ENCODE assay signal across 8 cellular contexts in the genomic region with DNA sequence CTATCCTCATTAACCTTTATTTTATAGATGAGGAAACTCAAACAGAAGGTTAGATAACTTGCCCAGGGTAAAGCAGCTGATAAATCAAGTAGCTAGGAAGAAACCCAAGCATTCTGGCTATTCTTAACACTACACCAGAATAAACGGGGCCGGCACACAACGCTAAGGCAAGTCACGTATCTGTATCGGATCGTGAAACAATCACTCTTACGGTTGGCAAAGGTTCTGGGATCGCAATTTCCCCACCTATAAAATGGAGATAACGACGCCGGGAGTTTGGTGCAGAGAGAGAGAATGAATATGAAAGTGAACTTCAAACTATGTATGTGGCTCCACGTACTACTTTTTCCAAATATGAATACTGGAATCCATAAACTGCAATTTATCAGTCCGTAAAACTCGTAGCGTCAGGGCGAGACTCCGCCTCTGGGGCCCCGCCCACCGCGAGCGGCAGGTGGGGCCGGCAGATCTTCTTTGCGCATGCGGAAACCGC. TPM values are rescaled to one million over a fixed set of nuclear protein-coding genes. Genes with fewer than 3 reads are reported as not detected.
A peak's percentile ranks its signal among the peaks of the same experiment; 100 is the strongest.
DNase-seq lines count a peak whose midpoint lies in the region; ATAC-seq and TF ChIP-seq lines count a peak whose summit lies in the region.

No MANE protein-coding gene starts in this region.

- peak overlapping the region; percentile 93 for H3K9ac ChIP-seq in fibroblast of lung (ENCODE audit: insufficient read depth, low read length)

- peak overlapping the region; percentile 74 for H3K4me2 ChIP-seq in fibroblast of lung (ENCODE audit: extremely low read depth, insufficient read depth, low read length)

- H3K27ac ChIP-seq in fibroblast of lung (ENCODE audit: insufficient read depth, low read length), result peak overlapping the region; percentile 94

- TF ChIP-seq CTCF in CD14-positive monocyte (IDR thresholded peaks at IDR 0.05) (no peak), fibroblast of lung (conservative IDR thresholded peaks at IDR 0.05 in 1 of 2, IDR thresholded peaks at IDR 0.05 in 1 of 2; ENCODE audit: low read depth in 1 of 2, low read length in 2 of 2) (no peak), nephron (IDR thresholded peaks at IDR 0.05; ENCODE audit: unreplicated experiment in 3 of 3) (no peak)

- DNase-seq in CD14-positive monocyte (ENCODE audit: low spot score) (no peak), NOMO-1 treated with DMSO at 0.1 percent for 48 hours (lab: John Stamatoyannopoulos, UW; ENCODE audit: unreplicated experiment) (peak; percentile 94), fibroblast of lung (ENCODE audit: low read depth in 2 of 2) (peak in 1 of 2 donors; percentile 80)
- DNase-seq in activated T-cell treated with anti-CD3 and anti-CD28 coated beads, Interleukin-2, amount 50 U/mL, for 24 hours, result peak; percentile 92
- peak; percentile 87 to 89 for DNase-seq in stimulated activated naive CD8-positive, alpha-beta T cell treated with anti-CD3 and anti-CD28 coated beads, Interleukin-15, amount 100 ng/mL, for 72 hours

- H3K4me3 ChIP-seq in fibroblast of lung (replicated peaks in 1 of 4; ENCODE audit: control extremely low read depth in 1 of 4, insufficient read depth in 1 of 4, low read depth in 3 of 4, low read length in 4 of 4), result peak overlapping the region; percentile 73 to 98 (median 84)

- peaks cover 30% of the 10 kb centered on the region for H3K4me1 Mint-ChIP-seq in CD14-positive monocyte
- peaks cover 37% of the 10 kb centered on the region for H3K4me1 Mint-ChIP-seq in activated T-cell treated with anti-CD3 and anti-CD28 coated beads, Interleukin-2, amount 50 U/mL, for 24 hours (ENCODE audit: low read depth)
- peaks cover 28% of the 10 kb centered on the region for H3K4me1 Mint-ChIP-seq in nephron
- H3K4me1 Mint-ChIP-seq in stimulated activated naive CD8-positive, alpha-beta T cell treated with anti-CD3 and anti-CD28 coated beads, Interleukin-15, amount 100 ng/mL, for 72 hours, result peaks cover 39% of the 10 kb centered on the region

- H3K4me3 Mint-ChIP-seq in CD14-positive monocyte, result peak overlapping the region; percentile 92 to 96
- peak overlapping the region; percentile 95 for H3K4me3 Mint-ChIP-seq in activated T-cell treated with anti-CD3 and anti-CD28 coated beads, Interleukin-2, amount 50 U/mL, for 24 hours
- H3K4me3 Mint-ChIP-seq in nephron, result peak overlapping the region; percentile 97 to 99 (median 97)
- H3K4me3 Mint-ChIP-seq in stimulated activated naive CD8-positive, alpha-beta T cell treated with anti-CD3 and anti-CD28 coated beads, Interleukin-15, amount 100 ng/mL, for 72 hours, result peak overlapping the region; percentile 96

- peaks cover 37% of the 10 kb centered on the region for H3K79me2 ChIP-seq in fibroblast of lung (ENCODE audit: control insufficient read depth, insufficient read depth, low read length)

- no peaks in the 10 kb centered on the region for H3K9me3 Mint-ChIP-seq in CD14-positive monocyte
- H3K9me3 Mint-ChIP-seq in activated T-cell treated with anti-CD3 and anti-CD28 coated beads, Interleukin-2, amount 50 U/mL, for 24 hours, result no peaks in the 10 kb centered on the region
- no peaks in the 10 kb centered on the region for H3K9me3 Mint-ChIP-seq in nephron
- no peaks in the 10 kb centered on the region for H3K9me3 Mint-ChIP-seq in stimulated activated naive CD8-positive, alpha-beta T cell treated with anti-CD3 and anti-CD28 coated beads, Interleukin-15, amount 100 ng/mL, for 72 hours

- peaks cover 2% of the 10 kb centered on the region for H3K4me1 ChIP-seq in fibroblast of lung (ENCODE audit: control insufficient read depth, extremely low read depth, insufficient read depth, low read length)

- no peaks in the 10 kb centered on the region for H3K36me3 ChIP-seq in fibroblast of lung (ENCODE audit: control insufficient read depth, insufficient read depth, low read length)

- H3K27me3 Mint-ChIP-seq in CD14-positive monocyte (ENCODE audit: low read depth in 3 of 3), result peaks cover 3 to 10% (median 4%) of the 10 kb centered on the region in 3 donors
- H3K27me3 Mint-ChIP-seq in activated T-cell treated with anti-CD3 and anti-CD28 coated beads, Interleukin-2, amount 50 U/mL, for 24 hours, result peaks cover 8% of the 10 kb centered on the region
- H3K27me3 Mint-ChIP-seq in nephron (ENCODE audit: low read depth), result peaks cover 14% of the 10 kb centered on the region
- H3K27me3 Mint-ChIP-seq in stimulated activated naive CD8-positive, alpha-beta T cell treated with anti-CD3 and anti-CD28 coated beads, Interleukin-15, amount 100 ng/mL, for 72 hours, result peaks cover 21% of the 10 kb centered on the region

- H3K27me3 ChIP-seq in fibroblast of lung (ENCODE audit: control insufficient read depth, insufficient read depth, low read length), result no peaks in the 10 kb centered on the region

- H4K20me1 ChIP-seq in fibroblast of lung (ENCODE audit: control insufficient read depth, extremely low read depth, insufficient read depth, low read length), result peaks cover 2% of the 10 kb centered on the region

- H2AFZ ChIP-seq in fibroblast of lung (ENCODE audit: low read length), result peak overlapping the region; percentile 97

- H3K27ac Mint-ChIP-seq in CD14-positive monocyte, result peak overlapping the region; percentile 90 to 99 (median 98)
- H3K27ac Mint-ChIP-seq in activated T-cell treated with anti-CD3 and anti-CD28 coated beads, Interleukin-2, amount 50 U/mL, for 24 hours, result peak overlapping the region; percentile 99
- H3K27ac Mint-ChIP-seq in nephron, result peak overlapping the region; percentile 100
- peak overlapping the region; percentile 100 for H3K27ac Mint-ChIP-seq in stimulated activated naive CD8-positive, alpha-beta T cell treated with anti-CD3 and anti-CD28 coated beads, Interleukin-15, amount 100 ng/mL, for 72 hours

- ATAC-seq in GM19395 (IDR thresholded peaks at IDR 0.05; ENCODE audit: unreplicated experiment), result peak; percentile 95
- ATAC-seq in HG03520 (IDR thresholded peaks at IDR 0.05; ENCODE audit: unreplicated experiment), result peak; percentile 83
- peak; percentile 94 for ATAC-seq in stimulated activated naive CD8-positive, alpha-beta T cell treated with anti-CD3 and anti-CD28 coated beads, Interleukin-15, amount 100 ng/mL, for 72 hours

- intact Hi-C loops in CD14-positive monocyte (cut with micrococcal nuclease), result loop anchor here (5.0 kb wide), 2 partner anchors 35 to 55 kb away; partner anchors contain the start of gene A4GNT (in 1 of the 2)

- H3K36me3 Mint-ChIP-seq in CD14-positive monocyte (peaks cover 12% of the 10 kb centered on the region in 2 donors), nephron (ENCODE audit: low read depth) (peaks cover 17% of the 10 kb centered on the region)
- peaks cover 38% of the 10 kb centered on the region for H3K36me3 Mint-ChIP-seq in activated T-cell treated with anti-CD3 and anti-CD28 coated beads, Interleukin-2, amount 50 U/mL, for 24 hours (ENCODE audit: low read depth)

- no peaks in the 10 kb centered on the region for H3K9me3 ChIP-seq in fibroblast of lung (ENCODE audit: control insufficient read depth, insufficient read depth, low read depth, low read length)

RNA-seq across cellular contexts. Expression of gene ARMC8, which starts 0.3 kb away (rescaled TPM):
- polyA plus RNA-seq in CD14-positive monocyte, result 10 to 100 TPM; 34.3 to 43.9 TPM
- 45.9 and 49.6 TPM in 2 replicates for total RNA-seq in fibroblast of lung
- 43.6 and 44.7 TPM in 2 replicates for polyA plus RNA-seq in fibroblast of lung
- 24.9 and 25.3 TPM in 2 replicates for polyA plus RNA-seq in fibroblast of lung (2012)
- polyA minus RNA-seq in fibroblast of lung (ENCODE audit: low replicate concordance), result 112 and 169 TPM in 2 replicates

RNA-seq across cellular contexts. Expression of gene DBR1, which starts 12.1 kb away (rescaled TPM):
- polyA plus RNA-seq in CD14-positive monocyte (1 to 10 TPM; 4.8 to 7.5 TPM), fibroblast of lung (16.2 and 18.2 TPM in 2 replicates)
- 19.7 and 21.6 TPM in 2 replicates for total RNA-seq in fibroblast of lung
- polyA plus RNA-seq in fibroblast of lung (2012), result 8.9 and 10.9 TPM in 2 replicates
- polyA minus RNA-seq in fibroblast of lung (ENCODE audit: low replicate concordance), result 5.8 and 6.4 TPM in 2 replicates

RNA-seq across cellular contexts. Expression of gene A4GNT, which starts 54.7 kb away (rescaled TPM):
- not detected for polyA plus RNA-seq in CD14-positive monocyte
- total RNA-seq in fibroblast of lung, result not detected in 2 replicates
- not detected in 2 replicates for polyA plus RNA-seq in fibroblast of lung
- polyA plus RNA-seq in fibroblast of lung (2012), result not detected in 2 replicates
- polyA minus RNA-seq in fibroblast of lung (ENCODE audit: low replicate concordance), result not detected in 2 replicates
